8 cellular contexts compared by ENCODE assay signal in the genomic region with DNA sequence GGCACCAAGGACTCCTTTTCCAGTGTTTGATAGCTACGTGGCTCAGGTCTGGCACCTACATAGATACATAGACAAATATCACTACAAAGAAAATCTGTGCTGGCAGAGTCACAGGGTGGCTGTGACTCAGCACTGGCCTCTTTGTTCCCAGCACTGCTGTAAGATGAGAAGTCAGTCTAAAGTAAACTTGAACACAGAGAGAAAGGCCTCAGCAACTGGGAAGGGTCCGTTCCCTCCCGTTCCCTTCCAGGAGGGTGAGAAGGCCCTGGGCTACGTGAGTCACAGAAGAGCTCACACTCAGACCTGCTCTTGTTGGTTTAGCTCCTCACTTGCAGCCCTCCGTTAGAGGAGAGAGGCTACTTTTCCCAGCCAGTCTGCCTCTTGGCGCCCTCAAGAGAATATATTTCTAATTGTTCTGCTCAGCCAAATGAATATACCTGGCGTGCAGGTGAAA. TPM values are rescaled to one million over a fixed set of nuclear protein-coding genes. Genes with fewer than 3 reads are reported as not detected.
DNase-seq lines count a peak whose midpoint lies in the region; ATAC-seq and TF ChIP-seq lines count a peak whose summit lies in the region.

No MANE protein-coding gene starts in this region.

- DNase-seq in NCI-H2227 (lab: John Stamatoyannopoulos, UW; ENCODE audit: unreplicated experiment) (peak; percentile 11), NCI-H2227 treated with DMSO at 0.1 percent for 48 hours (lab: John Stamatoyannopoulos, UW) (no peak), RPMI7951 (ENCODE audit: low read depth) (peak; percentile 100), foreskin fibroblast (peak; percentile 98), pulmonary artery endothelial cell (ENCODE audit: low read depth, low spot score) (peak; percentile 89), H7 (no peak), putamen (ENCODE audit: low spot score) (no peak)

- H3K4me3 ChIP-seq in foreskin fibroblast (ENCODE audit: low read depth in 1 of 2, low read length in 2 of 2) (peak overlapping the region in 1 of 2 donors; percentile 8), H7 (ENCODE audit: insufficient read depth, low read depth, low read length) (no peak overlapping the region)

- ATAC-seq in HG03108 (IDR thresholded peaks at IDR 0.05; ENCODE audit: unreplicated experiment) = no peak

- no peaks in the 10 kb centered on the region for H3K27me3 ChIP-seq in H7 (ENCODE audit: control insufficient read depth, insufficient read depth, low read length)

- peaks cover 9% of the 10 kb centered on the region for H3K36me3 ChIP-seq in H7 (replicated peaks; ENCODE audit: control insufficient read depth, insufficient read depth, low read length)

- TF ChIP-seq CTCF in foreskin fibroblast (IDR thresholded peaks at IDR 0.05; ENCODE audit: low read depth, low read length) = no peak

RNA-seq across cellular contexts. Expression of a gene that starts 23.1 kb away (rescaled TPM):
- total RNA-seq in RPMI7951 (2014; rRNA removed; shearing (Covaris generic)) = 4,077 and 4,282 TPM in 2 replicates
- total RNA-seq in pulmonary artery endothelial cell = 5,041 and 5,562 TPM in 2 replicates
- total RNA-seq in H7 (2014; rRNA removed; shearing (Covaris generic)) = 577 and 656 TPM in 2 replicates

Comparison
In these comparisons a context has a peak if more than half of its experiments do, and no peak if none do; other contexts are left out.
1. DNase-seq: peak in NCI-H2227 (single experiment), RPMI7951 (single experiment), foreskin fibroblast (2 of 2) and pulmonary artery endothelial cell (single experiment); none in NCI-H2227 treated with DMSO at 0.1 percent for 48 hours (single experiment), H7 (single experiment) and putamen (single experiment).